In genomic region chrX:31860686-31861085, GRCh38 we compare ENCODE assay signal across 28 cellular contexts.
"Had no signal": no experiment of that assay in that cellular context is flagged by ENCODE, and none has a peak within 500 bp of the region (broad histone marks: within the 10 kb centered on the region; RNA-seq: fewer than 3 reads in every experiment).

No MANE protein-coding gene starts in this region.

- DNase-seq: heart right ventricle; islet precursor cell; left ventricle myocardium superior; lower lobe of right lung; mammary epithelial cell; mesenchymal stem cell; naive thymus-derived CD8-positive, alpha-beta T cell; nucleus accumbens; pancreas; posterior cingulate gyrus; retina; right cardiac atrium; sigmoid colon; stimulated activated CD4-positive, alpha-beta T cell treated with anti-CD3 and anti-CD28 coated beads, Interleukin-1b, Interleukin-23, amount 100 ng/mL, for 48 hours; stimulated activated CD4-positive, alpha-beta T cell treated with anti-CD3 and anti-CD28 coated beads, Interleukin-2, amount 100 ng/mL, for 48 hours; stimulated activated CD4-positive, alpha-beta T cell treated with anti-CD3 and anti-CD28 coated beads, Interleukin-4, amount 100 ng/mL, for 4 hours; stimulated activated CD8-positive, alpha-beta memory T cell treated with anti-CD3 and anti-CD28 coated beads, Interleukin-4, amount 100 ng/mL, for 48 hours; stimulated activated naive CD4-positive, alpha-beta T cell; uterus had no signal

- H3K4me1 Mint-ChIP-seq: naive thymus-derived CD8-positive, alpha-beta T cell; nephron; neural crest cell had no signal

- H3K27me3 ChIP-seq: heart right ventricle, hepatocyte, pancreas, sigmoid colon, suprapubic skin, tibial nerve, uterus had no signal

- H2AFZ ChIP-seq: hepatocyte had no signal

- H3K79me2 ChIP-seq: hepatocyte had no signal

- H3K36me3 ChIP-seq: heart right ventricle, lower lobe of right lung, pancreas, prostate gland, sigmoid colon, suprapubic skin, tibial nerve, uterus had no signal

- H3K9me3 Mint-ChIP-seq: stimulated activated naive CD8-positive, alpha-beta T cell treated with anti-CD3 and anti-CD28 coated beads, Interleukin-15, Interleukin-2, amounts not matched to agents 100 ng/mL and 50 ng/mL, for 24 hours had no signal

- H3K4me3 Mint-ChIP-seq: naive thymus-derived CD8-positive, alpha-beta T cell; nephron; neural crest cell; stimulated activated naive CD8-positive, alpha-beta T cell treated with anti-CD3 and anti-CD28 coated beads, Interleukin-15, Interleukin-2, amounts not matched to agents 100 ng/mL and 50 ng/mL, for 24 hours; type B pancreatic cell had no signal

- ATAC-seq: heart right ventricle; left ventricle myocardium superior; lower lobe of right lung; naive thymus-derived CD8-positive, alpha-beta T cell; pancreas; right cardiac atrium had no signal

- H3K4me3 ChIP-seq: heart right ventricle, hepatocyte, lower lobe of right lung, pancreas, prostate gland, sigmoid colon, smooth muscle cell, suprapubic skin, tibial nerve, uterus had no signal

- H3K4me1 ChIP-seq: heart right ventricle, lower lobe of right lung, pancreas, prostate gland, sigmoid colon, suprapubic skin, tibial nerve, uterus had no signal

- H3K27ac Mint-ChIP-seq: naive thymus-derived CD8-positive, alpha-beta T cell; nephron; stimulated activated naive CD8-positive, alpha-beta T cell treated with anti-CD3 and anti-CD28 coated beads, Interleukin-15, Interleukin-2, amounts not matched to agents 100 ng/mL and 50 ng/mL, for 24 hours; type B pancreatic cell had no signal

- H3K36me3 Mint-ChIP-seq: naive thymus-derived CD8-positive, alpha-beta T cell; type B pancreatic cell had no signal

- H3K27me3 Mint-ChIP-seq: naive thymus-derived CD8-positive, alpha-beta T cell; stimulated activated naive CD8-positive, alpha-beta T cell treated with anti-CD3 and anti-CD28 coated beads, Interleukin-15, Interleukin-2, amounts not matched to agents 100 ng/mL and 50 ng/mL, for 24 hours; type B pancreatic cell had no signal

- H3K9me3 ChIP-seq: heart right ventricle, lower lobe of right lung, pancreas, prostate gland, sigmoid colon, suprapubic skin, tibial nerve, uterus had no signal

- H3K4me2 ChIP-seq: hepatocyte, smooth muscle cell had no signal

- H3K27ac ChIP-seq: heart right ventricle, hepatocyte, lower lobe of right lung, pancreas, prostate gland, sigmoid colon, suprapubic skin, tibial nerve, uterus had no signal
